In genomic region chr12:95424271-95424994, GRCh38 we compare ENCODE assay signal across 1 cellular context.
TF ChIP-seq lines count a peak whose summit lies in the region.

No MANE protein-coding gene starts in this region.

TF ChIP-seq in HCT116, 20 proteins besides CTCF, POLR2A, EP300 and RAD21 (continued from another document):
- TF ChIP-seq ATF3 (IDR thresholded peaks at IDR 0.05) (no peak), MAX (IDR thresholded peaks at IDR 0.05) (no peak), REST (IDR thresholded peaks at IDR 0.05; ENCODE audit: low read depth) (no peak), ZBTB33 (IDR thresholded peaks at IDR 0.05; ENCODE audit: extremely low read depth, insufficient replicate concordance, low read length) (no peak), TCF7L2 (IDR thresholded peaks at IDR 0.05; ENCODE audit: borderline replicate concordance, extremely low read depth, insufficient read depth, insufficient read length) (no peak), YY1 (IDR thresholded peaks at IDR 0.05; ENCODE audit: extremely low read depth, insufficient replicate concordance, low read depth, low read length) (no peak), ZFX (IDR thresholded peaks at IDR 0.05) (no peak)
TF ChIP-seq in HCT116: peak in this region for 0.
